In genomic region chr12:54359762-54360351, GRCh38 we compare ENCODE assay signal across 9 cellular contexts. TPM values are rescaled to one million over a fixed set of nuclear protein-coding genes. Genes with fewer than 3 reads are reported as not detected.
DNase-seq lines count a peak whose midpoint lies in the region; ATAC-seq and TF ChIP-seq lines count a peak whose summit lies in the region.
"Had no signal": no experiment of that assay in that cellular context is flagged by ENCODE, and none has a peak within 500 bp of the region (broad histone marks: within the 10 kb centered on the region; RNA-seq: fewer than 3 reads in every experiment).

No MANE protein-coding gene starts in this region.

- H3K4me1 ChIP-seq in BLaER1, result peaks cover 57% of the 10 kb centered on the region
- peaks cover 40 to 53% of the 10 kb centered on the region in 2 donors for H3K4me1 ChIP-seq in neuronal stem cell (ENCODE audit: control insufficient read depth in 2 of 2, insufficient read depth in 1 of 2, low read depth in 1 of 2, low read length in 2 of 2)

- H3K9ac ChIP-seq in BLaER1 (peak overlapping the region; percentile 80), neuronal stem cell (ENCODE audit: low read depth, low read length, poor library complexity) (peak overlapping the region; percentile 60)

- H2AK5ac ChIP-seq in neuronal stem cell (ENCODE audit: low read depth, low read length), result peak overlapping the region; percentile 65

- no peaks in the 10 kb centered on the region for H3K36me3 ChIP-seq in BLaER1
- no peaks in the 10 kb centered on the region for H3K36me3 ChIP-seq in neuronal stem cell (replicated peaks in 1 of 2; ENCODE audit: control insufficient read depth in 2 of 2, insufficient read depth in 2 of 2, low read length in 2 of 2)

- peak overlapping the region; percentile 79 for H2BK5ac ChIP-seq in neuronal stem cell (ENCODE audit: low read length)

- no peak overlapping the region for H3K23ac ChIP-seq in neuronal stem cell (ENCODE audit: low read depth, low read length, poor library complexity)

- no peak for TF ChIP-seq CTCF in LNCaP clone FGC (IDR thresholded peaks at IDR 0.05; ENCODE audit: control insufficient read depth, extremely low read depth, insufficient read depth)
- no peak for TF ChIP-seq CTCF in endothelial cell (IDR thresholded peaks at IDR 0.05; ENCODE audit: unreplicated experiment)
- TF ChIP-seq CTCF in GM13977 (IDR thresholded peaks at IDR 0.05; ENCODE audit: extremely low read depth, insufficient read depth, missing control alignments), result no peak

- H4K91ac ChIP-seq in neuronal stem cell (ENCODE audit: low read depth, low read length, poor library complexity), result no peak overlapping the region

- H3K9me3 ChIP-seq in BLaER1 (no peaks in the 10 kb centered on the region), neuronal stem cell (replicated peaks in 1 of 2; ENCODE audit: control insufficient read depth in 2 of 2, insufficient read depth in 1 of 2, low read depth in 1 of 2, low read length in 2 of 2) (no peaks in the 10 kb centered on the region)

- H2BK12ac ChIP-seq in neuronal stem cell (ENCODE audit: low read length), result no peak overlapping the region

- H3K4me2 ChIP-seq in BLaER1, result peak overlapping the region; percentile 94
- peak overlapping the region; percentile 56 for H3K4me2 ChIP-seq in neuronal stem cell (ENCODE audit: insufficient read depth, low read length, poor library complexity, severe bottlenecking)

- H2AFZ ChIP-seq in neuronal stem cell (ENCODE audit: low read length), result peak overlapping the region; percentile 69

- peak overlapping the region; percentile 76 for H3K4me3 ChIP-seq in BLaER1
- peak overlapping the region; percentile 73 for H3K4me3 ChIP-seq in LNCaP clone FGC (ENCODE audit: low read depth, low read length)
- peak overlapping the region; percentile 50 to 58 for H3K4me3 ChIP-seq in neuronal stem cell (ENCODE audit: low read length in 2 of 2)

- peaks cover 44% of the 10 kb centered on the region for H3K4me1 Mint-ChIP-seq in endothelial cell (ENCODE audit: unreplicated experiment)

- peak overlapping the region; percentile 24 for H2BK120ac ChIP-seq in neuronal stem cell (ENCODE audit: low read depth, low read length)

- no peaks in the 10 kb centered on the region for H3K36me3 Mint-ChIP-seq in endothelial cell (ENCODE audit: low read depth, unreplicated experiment)

- in situ Hi-C loops in GM13977 (cut with MboI; ENCODE audit: low pct_unique_long_range_greater_than_20kb, low sequenced_read_pairs, unreplicated experiment), result loop anchor here (10.0 to 25.0 kb wide), 3 partner anchors 65 to 348 kb away; partner anchors contain the start of genes HOXC8 and HOXC9

- no peak for ATAC-seq in HG03439 (IDR thresholded peaks at IDR 0.05; ENCODE audit: unreplicated experiment)

- no peak overlapping the region for H3K14ac ChIP-seq in neuronal stem cell (ENCODE audit: low read length)

- peaks cover 10% of the 10 kb centered on the region for H3K27me3 Mint-ChIP-seq in endothelial cell (ENCODE audit: unreplicated experiment)

- DNase-seq in LNCaP clone FGC (ENCODE audit: low read depth) (no peak), endothelial cell (ENCODE audit: low spot score) (no peak), neuronal stem cell (ENCODE audit: low spot score) (no peak), GM13977 (ENCODE audit: low spot score) (no peak), HuH-7 (ENCODE audit: low spot score) (no peak)
- no peak for DNase-seq in activated CD4-positive, alpha-beta T cell treated with anti-CD3 and anti-CD28 coated beads, Interleukin-2, amount 50 U/mL, for 1 hour

- peak overlapping the region; percentile 91 for H3K18ac ChIP-seq in neuronal stem cell (ENCODE audit: low read length)

- no peak overlapping the region for H4K8ac ChIP-seq in neuronal stem cell (ENCODE audit: low read depth, low read length)

- H3K27me3 ChIP-seq in BLaER1 (no peaks in the 10 kb centered on the region), neuronal stem cell (ENCODE audit: control insufficient read depth in 3 of 3, insufficient read depth in 3 of 3, low read depth in 1 of 3, low read length in 3 of 3) (no peaks in the 10 kb centered on the region)

- no peaks in the 10 kb centered on the region for H4K20me1 ChIP-seq in BLaER1

- H3K4ac ChIP-seq in neuronal stem cell (ENCODE audit: low read length), result no peak overlapping the region

- H3K27ac Mint-ChIP-seq in endothelial cell (ENCODE audit: unreplicated experiment), result peak overlapping the region; percentile 82

- no peaks in the 10 kb centered on the region for H3K79me1 ChIP-seq in neuronal stem cell (ENCODE audit: low read depth, low read length)

- H3K4me3 Mint-ChIP-seq in endothelial cell (ENCODE audit: unreplicated experiment), result no peak overlapping the region

- H2BK15ac ChIP-seq in neuronal stem cell (ENCODE audit: low read length), result peak overlapping the region; percentile 38

- H3K9me3 Mint-ChIP-seq in endothelial cell (ENCODE audit: unreplicated experiment), result no peaks in the 10 kb centered on the region
- H3K9me3 Mint-ChIP-seq: T-helper 1 cell treated with Interleukin-12 subunit alpha and Interleukin-12 subunit beta and Interleukin-4 antibody, amounts not matched to agents 30 μg/mL and 1 μg/mL, for 36 hours had no signal

- H3K27ac ChIP-seq in BLaER1, result peak overlapping the region; percentile 85
- H3K27ac ChIP-seq in neuronal stem cell (replicated peaks; ENCODE audit: low read length), result peak overlapping the region; percentile 98

- WGBS in neuronal stem cell (ENCODE audit: extremely low coverage in 2 of 2, insufficient read length in 2 of 2, insufficient replicate concordance in 1 of 2), 2 donors, result no CpG with 5 or more reads among the region's 9 CpGs

RNA-seq across cellular contexts. Expression of gene GPR84, which starts 4.4 kb away (rescaled TPM):
- total RNA-seq in endothelial cell (ENCODE audit: unreplicated experiment), result 0.41 TPM
- polyA plus RNA-seq in neuronal stem cell (2013, experiment 1 of 2), result 0.03 TPM
- polyA plus RNA-seq in neuronal stem cell (2013, experiment 2 of 2), result 0.04 TPM

RNA-seq across cellular contexts. Expression of gene ZNF385A, which starts 24.7 kb away (rescaled TPM):
- 15.6 TPM for total RNA-seq in endothelial cell (ENCODE audit: unreplicated experiment)
- polyA plus RNA-seq in neuronal stem cell (2013, experiment 1 of 2), result 60.0 TPM
- 56.5 TPM for polyA plus RNA-seq in neuronal stem cell (2013, experiment 2 of 2)

RNA-seq across cellular contexts. Expression of gene COPZ1, which starts 34.9 kb away (rescaled TPM):
- total RNA-seq in endothelial cell (ENCODE audit: unreplicated experiment), result 130 TPM
- polyA plus RNA-seq in neuronal stem cell (2013, experiment 1 of 2), result 188 TPM
- polyA plus RNA-seq in neuronal stem cell (2013, experiment 2 of 2), result 183 TPM

RNA-seq across cellular contexts. Expression of gene NFE2, which starts 59.0 kb away (rescaled TPM):
- 0.49 TPM for total RNA-seq in endothelial cell (ENCODE audit: unreplicated experiment)
- polyA plus RNA-seq in neuronal stem cell (2013, experiment 1 of 2), result 2.4 TPM
- 2.5 TPM for polyA plus RNA-seq in neuronal stem cell (2013, experiment 2 of 2)

RNA-seq across cellular contexts. Expression of gene ITGA5, which starts 59.2 kb away (rescaled TPM):
- 688 TPM for total RNA-seq in endothelial cell (ENCODE audit: unreplicated experiment)
- polyA plus RNA-seq in neuronal stem cell (2013, experiment 1 of 2), result 37.3 TPM
- 38.6 TPM for polyA plus RNA-seq in neuronal stem cell (2013, experiment 2 of 2)
